Comparison of ENCODE assay signal across 8 cellular contexts in genomic region chr22:30668306-30668655, GRCh38. TPM values are rescaled to one million over a fixed set of nuclear protein-coding genes. Genes with fewer than 3 reads are reported as not detected.
DNase-seq lines count a peak whose midpoint lies in the region; ATAC-seq and TF ChIP-seq lines count a peak whose summit lies in the region.

No MANE protein-coding gene starts in this region.

- H3K27me3 Mint-ChIP-seq in progenitor cell of endocrine pancreas = peaks cover 27% of the 10 kb centered on the region

- H3K36me3 Mint-ChIP-seq in progenitor cell of endocrine pancreas (ENCODE audit: insufficient read depth) = peaks cover 3% of the 10 kb centered on the region

- H3K4me1 ChIP-seq in esophagus (ENCODE audit: control insufficient read depth in 2 of 2, insufficient read depth in 2 of 2, low read length in 1 of 2) = peaks cover 0 to 4% of the 10 kb centered on the region in 2 donors

- DNase-seq in NCI-H69 (lab: John Stamatoyannopoulos, UW) = peak; percentile 74
- no peak for DNase-seq in progenitor cell of endocrine pancreas (ENCODE audit: low spot score, unreplicated experiment)
- DNase-seq in SIG-M5 (lab: John Stamatoyannopoulos, UW) = no peak

- H3K27ac ChIP-seq in esophagus (ENCODE audit: low read depth in 2 of 2, low read length in 1 of 2) = peak overlapping the region; percentile 19 to 43

- peaks cover 12% of the 10 kb centered on the region for H3K4me1 Mint-ChIP-seq in progenitor cell of endocrine pancreas (ENCODE audit: low read depth)

- WGBS in esophagus, 2 donors = 11 to 19% methylated on average over 15 of the region's 15 CpGs

- peaks cover 0 to 3% of the 10 kb centered on the region in 2 donors for H3K36me3 ChIP-seq in esophagus (ENCODE audit: control insufficient read depth in 2 of 2, insufficient read depth in 2 of 2, low read length in 1 of 2)

- no peaks in the 10 kb centered on the region for H3K27me3 ChIP-seq in esophagus (ENCODE audit: control insufficient read depth in 1 of 2, insufficient read depth in 2 of 2, low read length in 2 of 2)

- H3K9me3 Mint-ChIP-seq in progenitor cell of endocrine pancreas (ENCODE audit: low read depth) = no peaks in the 10 kb centered on the region

- peak overlapping the region; percentile 85 for H3K4me3 Mint-ChIP-seq in progenitor cell of endocrine pancreas (ENCODE audit: low read depth)

- ATAC-seq in GM18861 (IDR thresholded peaks at IDR 0.05; ENCODE audit: unreplicated experiment) (peak; percentile 11), HG03460 (IDR thresholded peaks at IDR 0.05; ENCODE audit: unreplicated experiment) (no peak), GM21423 (IDR thresholded peaks at IDR 0.05; ENCODE audit: unreplicated experiment) (no peak), GM21529 (IDR thresholded peaks at IDR 0.05; ENCODE audit: unreplicated experiment) (no peak)

- peak overlapping the region; percentile 77 for H3K4me3 ChIP-seq in esophagus (ENCODE audit: low read depth in 1 of 2, low read length in 2 of 2)

- no peak for TF ChIP-seq CTCF in progenitor cell of endocrine pancreas (IDR thresholded peaks at IDR 0.05; ENCODE audit: unreplicated experiment)

- peak overlapping the region; percentile 45 for H3K27ac Mint-ChIP-seq in progenitor cell of endocrine pancreas

- H3K9me3 ChIP-seq in esophagus (ENCODE audit: control insufficient read depth in 2 of 2, insufficient read depth in 1 of 2, low read depth in 1 of 2, low read length in 1 of 2) = no peaks in the 10 kb centered on the region

RNA-seq across cellular contexts. Expression of gene DUSP18, which starts 0.6 kb away (rescaled TPM):
- polyA plus RNA-seq in esophagus = 1 to 10 TPM; 3.6 to 4.7 TPM
- total RNA-seq in progenitor cell of endocrine pancreas = 11.2 and 11.6 TPM in 2 replicates

RNA-seq across cellular contexts. Expression of gene OSBP2, which starts 26.4 kb away (rescaled TPM):
- polyA plus RNA-seq in esophagus = 1 to 10 TPM; 2.5 to 2.7 TPM
- 8.3 and 9.5 TPM in 2 replicates for total RNA-seq in progenitor cell of endocrine pancreas

RNA-seq across cellular contexts. Expression of gene SLC35E4, which starts 32.7 kb away (rescaled TPM):
- 1 to 10 TPM; 1.7 to 3.1 TPM for polyA plus RNA-seq in esophagus
- 2.1 and 2.6 TPM in 2 replicates for total RNA-seq in progenitor cell of endocrine pancreas
